22 cellular contexts compared by ENCODE assay signal in the genomic region with DNA sequence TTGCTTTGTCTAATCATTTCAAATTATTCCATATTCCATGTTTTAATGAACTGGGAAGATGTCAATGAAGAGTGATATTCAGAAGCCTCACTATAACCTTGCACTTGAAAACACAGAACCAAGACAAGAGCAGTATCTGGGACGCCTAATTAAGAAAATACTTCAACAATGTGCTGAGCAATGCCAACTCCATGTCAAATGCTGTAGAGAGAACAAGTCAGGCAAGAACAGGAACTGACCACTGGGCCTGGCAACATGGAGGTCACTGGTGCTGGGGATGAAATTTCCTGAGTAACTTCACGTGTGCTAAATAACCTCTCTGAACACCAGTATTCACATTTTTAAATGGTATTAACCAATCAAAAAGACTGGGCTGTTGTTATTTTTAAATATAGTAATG.
"Had no signal": no experiment of that assay in that cellular context is flagged by ENCODE, and none has a peak within 500 bp of the region (broad histone marks: within the 10 kb centered on the region; RNA-seq: fewer than 3 reads in every experiment).

No MANE protein-coding gene starts in this region.

- H3K4me1 ChIP-seq: esophagus squamous epithelium, gastrocnemius medialis, lower lobe of right lung had no signal

- H3K4me3 Mint-ChIP-seq: mesothelial cell of epicardium had no signal

- H3K27me3 ChIP-seq: dorsolateral prefrontal cortex, esophagus squamous epithelium, gastrocnemius medialis had no signal

- H3K27ac Mint-ChIP-seq: mesothelial cell of epicardium had no signal

- DNase-seq: dermis blood vessel endothelial cell; dorsolateral prefrontal cortex; effector CD4-positive, alpha-beta T cell; effector memory CD4-positive, alpha-beta T cell; erythroblast; esophagus squamous epithelium; foreskin fibroblast; foreskin melanocyte; gastrocnemius medialis; glutamatergic neuron; head of caudate nucleus; hippocampal formation; left colon; left ventricle myocardium inferior; lower lobe of right lung; mesenchymal stem cell; mucosa of descending colon had no signal

- H3K27ac ChIP-seq: coronary artery, dorsolateral prefrontal cortex, epithelial cell of prostate, esophagus squamous epithelium, gastrocnemius medialis, left ventricle myocardium inferior, lower lobe of right lung had no signal

- H3K9me3 Mint-ChIP-seq: mesothelial cell of epicardium had no signal

- H3K4me3 ChIP-seq: coronary artery, dorsolateral prefrontal cortex, esophagus squamous epithelium, gastrocnemius medialis, left ventricle myocardium inferior, lower lobe of right lung, mucosa of descending colon had no signal

- H3K4me1 Mint-ChIP-seq: mesothelial cell of epicardium had no signal

- ATAC-seq: esophagus mucosa, gastrocnemius medialis, left colon, left lobe of liver, lower lobe of right lung, mucosa of descending colon had no signal

- H3K9me3 ChIP-seq: esophagus squamous epithelium, gastrocnemius medialis, left ventricle myocardium inferior, lower lobe of right lung, mucosa of descending colon had no signal
